In genomic region chr17:72747416-72747815, GRCh38 we compare ENCODE assay signal across 27 cellular contexts.
"Had no signal": no experiment of that assay in that cellular context is flagged by ENCODE, and none has a peak within 500 bp of the region (broad histone marks: within the 10 kb centered on the region; RNA-seq: fewer than 3 reads in every experiment).

No MANE protein-coding gene starts in this region.

- H3K27me3 ChIP-seq: esophagus muscularis mucosa, foreskin keratinocyte, gastroesophageal sphincter, heart left ventricle, hepatocyte, neutrophil, pancreas, sigmoid colon, spleen, suprapubic skin, transverse colon, upper lobe of right lung, vagina had no signal

- H3K36me3 ChIP-seq: esophagus muscularis mucosa, gastroesophageal sphincter, heart left ventricle, lower lobe of right lung, pancreas, sigmoid colon, suprapubic skin, transverse colon, upper lobe of right lung, vagina had no signal

- FAIRE-seq: endothelial cell of umbilical vein, pancreas had no signal

- H3K4me3 ChIP-seq: coronary artery, esophagus muscularis mucosa, gastroesophageal sphincter, heart left ventricle, hepatocyte, lower lobe of right lung, pancreas, sigmoid colon, spleen, suprapubic skin, transverse colon, upper lobe of right lung, vagina had no signal

- DNase-seq: dermis blood vessel endothelial cell; effector memory CD4-positive, alpha-beta T cell; foreskin keratinocyte; islet precursor cell; kidney glomerular epithelial cell; left colon; left ventricle myocardium superior; lower lobe of right lung; naive B cell; pancreas; right cardiac atrium; sigmoid colon; spleen; stimulated activated CD4-positive, alpha-beta T cell treated with anti-CD3 and anti-CD28 coated beads, Interleukin-2, amount 100 ng/mL, for 48 hours; stimulated activated naive B cell treated with anti-CD40 and anti-IgM and Interleukin-4, amounts not matched to agents 10 μg/mL and 1 μg/mL and 100 μg/mL, for 72 hours; transverse colon; upper lobe of right lung had no signal

- H3K4me1 ChIP-seq: esophagus muscularis mucosa, foreskin keratinocyte, gastroesophageal sphincter, lower lobe of right lung, pancreas, sigmoid colon, spleen, suprapubic skin, upper lobe of right lung, vagina had no signal

- H3K9me3 ChIP-seq: esophagus muscularis mucosa, gastroesophageal sphincter, heart left ventricle, lower lobe of right lung, neutrophil, pancreas, sigmoid colon, spleen, suprapubic skin, transverse colon, upper lobe of right lung, vagina had no signal

- ATAC-seq: foreskin keratinocyte; gastroesophageal sphincter; left colon; left ventricle myocardium superior; lower lobe of right lung; natural killer cell treated with Interleukin-12 subunit alpha and Interleukin-12 subunit beta and Interleukin-15 and Interleukin-18, amount 100 ng/mL, for 72 hours; right cardiac atrium; stimulated activated naive B cell treated with anti-CD40 and anti-IgM and Interleukin-4, amounts not matched to agents 10 μg/mL and 1 μg/mL and 100 μg/mL, for 72 hours; upper lobe of right lung had no signal

- H3K27ac ChIP-seq: coronary artery, esophagus muscularis mucosa, foreskin keratinocyte, gastroesophageal sphincter, hepatocyte, lower lobe of right lung, neutrophil, pancreas, sigmoid colon, spleen, suprapubic skin, transverse colon, upper lobe of right lung, vagina had no signal
